In genomic region chr3:119676771-119677640, GRCh38 we compare ENCODE assay signal across 8 cellular contexts. TPM values are rescaled to one million over a fixed set of nuclear protein-coding genes. Genes with fewer than 3 reads are reported as not detected.
DNase-seq lines count a peak whose midpoint lies in the region; ATAC-seq, FAIRE-seq and TF ChIP-seq lines count a peak whose summit lies in the region.

Gene COX17 (minus strand): TSS chr3:119677406. CDS start chr3:119677310, 96 bp downstream.

- H4K20me1 ChIP-seq in smooth muscle cell (ENCODE audit: low read depth): no peaks in the 10 kb centered on the region

- peak within 1 kb of the TSS; percentile 39 for H3K27ac ChIP-seq in smooth muscle cell (ENCODE audit: low read depth)

- in situ Hi-C loops in ACHN (cut with HindIII; ENCODE audit: low pct_ligation_motif_present, low pct_unique_long_range_greater_than_20kb, low sequenced_read_pairs): no loop called here

- peak within 1 kb of the TSS; percentile 89 for H3K4me2 ChIP-seq in smooth muscle cell

- H3K4me3 ChIP-seq in WI38 (ENCODE audit: low read depth, low read length) (peak within 1 kb of the TSS; percentile 73), bronchial epithelial cell (ENCODE audit: low read depth, low read length) (peak within 1 kb of the TSS; percentile 74), smooth muscle cell (peak within 1 kb of the TSS; percentile 59)

- H3K9me3 ChIP-seq in smooth muscle cell (replicated peaks; ENCODE audit: low read depth): no peaks in the 10 kb centered on the region

- peak; percentile 93 for DNase-seq in ACHN
- peak; percentile 94 for DNase-seq in NCI-H2227 treated with DMSO at 0.1 percent for 48 hours (lab: John Stamatoyannopoulos, UW)
- peak; percentile 95 for DNase-seq in bronchial epithelial cell (ENCODE audit: low read depth)
- peak; percentile 97 for DNase-seq in iPS-NIHi7 (ENCODE audit: extremely low spot score)
- peak; percentile 69 for DNase-seq in smooth muscle cell (lab: John Stamatoyannopoulos, UW; ENCODE audit: unreplicated experiment)

- TF ChIP-seq CTCF in WI38 (IDR thresholded peaks at IDR 0.05; ENCODE audit: low read depth, low read length) (no peak), bronchial epithelial cell (IDR thresholded peaks at IDR 0.05; ENCODE audit: insufficient read depth, low read length, severe bottlenecking) (no peak), smooth muscle cell (IDR thresholded peaks at IDR 0.05; ENCODE audit: borderline replicate concordance, insufficient read depth, poor library complexity, severe bottlenecking) (no peak)

- H3K4me1 ChIP-seq in smooth muscle cell (ENCODE audit: low read depth): peaks cover 15% of the 10 kb centered on the region

- peak within 1 kb of the TSS; percentile 99 for H2AFZ ChIP-seq in smooth muscle cell (ENCODE audit: low read depth)

- H3K27me3 ChIP-seq in bronchial epithelial cell (ENCODE audit: control insufficient read depth, insufficient read depth, low read length) (no peaks in the 10 kb centered on the region), smooth muscle cell (ENCODE audit: low read depth) (no peaks in the 10 kb centered on the region)

- H3K36me3 ChIP-seq in bronchial epithelial cell (ENCODE audit: control insufficient read depth, insufficient read depth, low read length) (peaks cover 8% of the 10 kb centered on the region), smooth muscle cell (ENCODE audit: low read depth) (peaks cover 2% of the 10 kb centered on the region)

- peak within 1 kb of the TSS; percentile 60 for H3K9ac ChIP-seq in smooth muscle cell (ENCODE audit: low read depth)

- H3K79me2 ChIP-seq in smooth muscle cell (ENCODE audit: low read depth): peaks cover 20% of the 10 kb centered on the region

- ATAC-seq in GM18907 (IDR thresholded peaks at IDR 0.05; ENCODE audit: unreplicated experiment): peak; percentile 91
- ATAC-seq in HG03159 (IDR thresholded peaks at IDR 0.05; ENCODE audit: unreplicated experiment): peak; percentile 89

- no peak for FAIRE-seq in bronchial epithelial cell (lab: Jason Lieb, UNC)

- under 1% methylated on average over 47 of the region's 54 CpGs for WGBS in smooth muscle cell (ENCODE audit: low lambda C conversion rate)

- H3F3A ChIP-seq in smooth muscle cell (ENCODE audit: low read depth): no peaks in the 10 kb centered on the region

RNA-seq across cellular contexts. Expression of gene COX17, which starts in this region (rescaled TPM):
- total RNA-seq in bronchial epithelial cell (10.0 and 46.2 TPM in 2 replicates), smooth muscle cell (22.7 and 69.4 TPM in 2 replicates)
- polyA plus RNA-seq in smooth muscle cell: 47.0 and 60.0 TPM in 2 replicates

Comparison
In these comparisons a context has a peak if more than half of its experiments do, and no peak if none do; other contexts are left out.
1. Peak in every context shown above with its lines: DNase-seq, ATAC-seq, H3K4me3 ChIP-seq and H3K27ac ChIP-seq.